8 cellular contexts compared by ENCODE assay signal in the genomic region with DNA sequence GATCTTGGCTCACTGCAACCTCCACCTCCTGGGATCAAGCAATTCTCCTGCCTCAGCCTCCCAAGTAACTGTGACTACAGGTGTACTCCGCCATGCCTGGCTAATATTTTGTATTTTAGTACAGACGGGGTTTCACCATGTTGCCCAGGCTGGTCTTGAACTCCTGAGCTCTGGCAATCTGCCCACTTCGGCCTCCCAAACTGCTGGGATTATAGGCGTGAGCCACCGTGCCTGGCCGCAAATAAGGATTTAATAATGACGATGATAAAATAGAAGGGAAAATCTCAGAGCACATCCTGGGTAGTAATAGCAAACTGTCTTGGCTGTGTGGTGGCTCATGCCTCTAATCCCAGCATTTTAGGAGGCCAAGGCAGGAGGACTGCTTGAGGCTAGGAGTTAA. TPM values are rescaled to one million over a fixed set of nuclear protein-coding genes. Genes with fewer than 3 reads are reported as not detected.
DNase-seq lines count a peak whose midpoint lies in the region; ATAC-seq, FAIRE-seq and TF ChIP-seq lines count a peak whose summit lies in the region.
"Not testable (repeated sequence)": the region's sequence is repeated elsewhere in the genome, so short reads cannot be mapped to it uniquely, and the experiment has no call there.

No MANE protein-coding gene starts in this region.

- peak overlapping the region; percentile 65; the same call in 2 of the 3 replicates for H3K4me2 ChIP-seq in A549
- H3K4me2 ChIP-seq in hepatocyte, result not testable (repeated sequence)

- not testable (repeated sequence) for DNase-seq in A549 (ENCODE audit: low read depth in 1 of 2, low spot score in 1 of 2); T-helper 17 cell; activated naive CD4-positive, alpha-beta T cell treated with anti-CD3 and anti-CD28 coated beads for 36 hours; hepatocyte (ENCODE audit: low spot score); natural killer cell treated with Interleukin-12 subunit alpha and Interleukin-12 subunit beta and Interleukin-15 and Interleukin-18, amount 100 ng/mL, for 72 hours (ENCODE audit: low spot score)

- H3K9me2 ChIP-seq in hepatocyte (replicated peaks; ENCODE audit: insufficient read depth), result not testable (repeated sequence)

- ATAC-seq in A549; T-helper 17 cell; natural killer cell treated with Interleukin-12 subunit alpha and Interleukin-12 subunit beta and Interleukin-15 and Interleukin-18, amount 100 ng/mL, for 72 hours: not testable (repeated sequence)

- not testable (repeated sequence) for H3K9ac ChIP-seq in stomach smooth muscle (ENCODE audit: low read length in 2 of 2)

- H3K4me3 Mint-ChIP-seq in IgD-negative memory B cell, result peak overlapping the region in 1 of 4 donors; percentile 87
- H3K4me3 Mint-ChIP-seq in T-helper 17 cell; activated naive CD4-positive, alpha-beta T cell treated with anti-CD3 and anti-CD28 coated beads for 36 hours; dendritic cell treated with granulocyte-macrophage colony-stimulating factor and Interleukin-4, amounts not matched to agents 40 ng/mL and 50 ng/mL, for 4 days; natural killer cell treated with Interleukin-12 subunit alpha and Interleukin-12 subunit beta and Interleukin-15 and Interleukin-18, amount 100 ng/mL, for 72 hours: not testable (repeated sequence)

- H3K4me1 Mint-ChIP-seq in IgD-negative memory B cell, result peaks cover 19 to 40% (median 19%) of the 10 kb centered on the region in 3 donors
- peaks cover 28% of the 10 kb centered on the region for H3K4me1 Mint-ChIP-seq in T-helper 17 cell
- H3K4me1 Mint-ChIP-seq in activated naive CD4-positive, alpha-beta T cell treated with anti-CD3 and anti-CD28 coated beads for 36 hours (ENCODE audit: low read depth), result peaks cover 38% of the 10 kb centered on the region
- peaks cover 57% of the 10 kb centered on the region for H3K4me1 Mint-ChIP-seq in dendritic cell treated with granulocyte-macrophage colony-stimulating factor and Interleukin-4, amounts not matched to agents 40 ng/mL and 50 ng/mL, for 4 days (ENCODE audit: low read depth)
- peaks cover 33 to 41% of the 10 kb centered on the region in 2 donors for H3K4me1 Mint-ChIP-seq in natural killer cell treated with Interleukin-12 subunit alpha and Interleukin-12 subunit beta and Interleukin-15 and Interleukin-18, amount 100 ng/mL, for 72 hours (ENCODE audit: low read depth in 2 of 2)

- peaks cover 39% of the 10 kb centered on the region for H3K4me1 ChIP-seq in A549
- peaks cover 21% of the 10 kb centered on the region for H3K4me1 ChIP-seq in hepatocyte (ENCODE audit: insufficient read depth)
- peaks cover 45% of the 10 kb centered on the region for H3K4me1 ChIP-seq in stomach smooth muscle (ENCODE audit: control insufficient read depth, insufficient read depth, low read length)

- not testable (repeated sequence) for TF ChIP-seq RAD21 in A549 (conservative IDR thresholded peaks at IDR 0.05 in 1 of 2, IDR thresholded peaks at IDR 0.05 in 1 of 2)

- WGBS in A549 (ENCODE audit: missing lambda C conversion rate), result 94% methylated on average over 7 of the region's 7 CpGs
- 89% methylated on average over 7 of the region's 7 CpGs for WGBS in hepatocyte (ENCODE audit: low lambda C conversion rate, missing lambda C conversion rate)

- H3K9me3 ChIP-seq in A549; T-helper 17 cell (ENCODE audit: control insufficient read depth, low read length, poor library complexity, severe bottlenecking); hepatocyte (ENCODE audit: low read depth); stomach smooth muscle (ENCODE audit: control insufficient read depth in 2 of 2, low read length in 2 of 2): not testable (repeated sequence)

- H3K27me3 ChIP-seq in hepatocyte; stomach smooth muscle (ENCODE audit: control insufficient read depth in 1 of 2, insufficient read depth in 2 of 2, low read length in 2 of 2): not testable (repeated sequence)

- H3K27ac ChIP-seq in A549 (peak overlapping the region; percentile 66 to 98), hepatocyte (peak overlapping the region; percentile 88), stomach smooth muscle (ENCODE audit: low read length) (peak overlapping the region; percentile 83)

- not testable (repeated sequence) for FAIRE-seq in A549 (lab: Jason Lieb, UNC)

- H3K27ac Mint-ChIP-seq in IgD-negative memory B cell (peak overlapping the region; percentile 52 to 97 (median 52)), T-helper 17 cell (peak overlapping the region; percentile 97)
- H3K27ac Mint-ChIP-seq in activated naive CD4-positive, alpha-beta T cell treated with anti-CD3 and anti-CD28 coated beads for 36 hours, result peak overlapping the region; percentile 95
- peak overlapping the region; percentile 77 for H3K27ac Mint-ChIP-seq in dendritic cell treated with granulocyte-macrophage colony-stimulating factor and Interleukin-4, amounts not matched to agents 40 ng/mL and 50 ng/mL, for 4 days
- peak overlapping the region; percentile 81 to 82 for H3K27ac Mint-ChIP-seq in natural killer cell treated with Interleukin-12 subunit alpha and Interleukin-12 subunit beta and Interleukin-15 and Interleukin-18, amount 100 ng/mL, for 72 hours

- H3K27me3 Mint-ChIP-seq in IgD-negative memory B cell; T-helper 17 cell; activated naive CD4-positive, alpha-beta T cell treated with anti-CD3 and anti-CD28 coated beads for 36 hours (ENCODE audit: low read depth); dendritic cell treated with granulocyte-macrophage colony-stimulating factor and Interleukin-4, amounts not matched to agents 40 ng/mL and 50 ng/mL, for 4 days; natural killer cell treated with Interleukin-12 subunit alpha and Interleukin-12 subunit beta and Interleukin-15 and Interleukin-18, amount 100 ng/mL, for 72 hours: not testable (repeated sequence)

- not testable (repeated sequence) for H3K79me2 ChIP-seq in hepatocyte

- H2AFZ ChIP-seq in hepatocyte, result not testable (repeated sequence)

- intact Hi-C loops in activated naive CD4-positive, alpha-beta T cell treated with anti-CD3 and anti-CD28 coated beads for 36 hours (cut with micrococcal nuclease), result loop anchor here (1.0 kb wide), 5 partner anchors 16 to 86 kb away; a partner anchor contains a TSS
- intact Hi-C loops in dendritic cell treated with granulocyte-macrophage colony-stimulating factor and Interleukin-4, amounts not matched to agents 40 ng/mL and 50 ng/mL, for 4 days (cut with micrococcal nuclease), result loop anchor here (5.0 kb wide), 2 partner anchors 64 to 119 kb away; a partner anchor contains a TSS

- not testable (repeated sequence) for H3K36me3 ChIP-seq in hepatocyte (replicated peaks; ENCODE audit: insufficient read depth, low read depth); stomach smooth muscle (ENCODE audit: control insufficient read depth in 2 of 2, insufficient read depth in 2 of 2, low read length in 2 of 2)

- H3K36me3 Mint-ChIP-seq in IgD-negative memory B cell; T-helper 17 cell (ENCODE audit: low read depth); activated naive CD4-positive, alpha-beta T cell treated with anti-CD3 and anti-CD28 coated beads for 36 hours (ENCODE audit: low read depth); dendritic cell treated with granulocyte-macrophage colony-stimulating factor and Interleukin-4, amounts not matched to agents 40 ng/mL and 50 ng/mL, for 4 days (ENCODE audit: low read depth); natural killer cell treated with Interleukin-12 subunit alpha and Interleukin-12 subunit beta and Interleukin-15 and Interleukin-18, amount 100 ng/mL, for 72 hours: not testable (repeated sequence)

- TF ChIP-seq EP300 in A549 (IDR thresholded peaks at IDR 0.05), result not testable (repeated sequence)

- H3K9me3 Mint-ChIP-seq in IgD-negative memory B cell; activated naive CD4-positive, alpha-beta T cell treated with anti-CD3 and anti-CD28 coated beads for 36 hours; dendritic cell treated with granulocyte-macrophage colony-stimulating factor and Interleukin-4, amounts not matched to agents 40 ng/mL and 50 ng/mL, for 4 days; natural killer cell treated with Interleukin-12 subunit alpha and Interleukin-12 subunit beta and Interleukin-15 and Interleukin-18, amount 100 ng/mL, for 72 hours: not testable (repeated sequence)

- not testable (repeated sequence) for H4K20me1 ChIP-seq in hepatocyte (ENCODE audit: insufficient read depth, poor library complexity, severe bottlenecking)

- TF ChIP-seq CTCF in A549 (IDR thresholded peaks at IDR 0.05); hepatocyte (IDR thresholded peaks at IDR 0.05; ENCODE audit: poor library complexity): not testable (repeated sequence)

- CTCF ChIA-PET in A549 (lab: Yijun Ruan, JAX), result interaction anchor here (0.9 to 1.3 kb wide), 3 partner anchors 12 to 150 kb away, joined by 3 to 4 read pairs (median 4); no protein-coding TSS in a partner anchor
- CTCF ChIA-PET in activated naive CD4-positive, alpha-beta T cell treated with anti-CD3 and anti-CD28 coated beads for 36 hours (lab: Charles Lee), result interaction anchor here (0.9 kb wide), 1 partner anchor 12 kb away, joined by 4 read pairs; no protein-coding TSS in a partner anchor

- POLR2A ChIA-PET in A549 (lab: Yijun Ruan, JAX), result not testable (repeated sequence)

- TF ChIP-seq POLR2A in A549 (IDR thresholded peaks at IDR 0.05; ENCODE audit: low read length), result not testable (repeated sequence)

- H3K4me3 ChIP-seq in A549; hepatocyte; stomach smooth muscle (ENCODE audit: low read length in 2 of 2): not testable (repeated sequence)

RNA-seq across cellular contexts. Expression of a gene that starts 30.5 kb away (rescaled TPM):
- polyA plus RNA-seq in A549 (2011; rRNA removed), result 84.5 and 89.6 TPM in 2 replicates
- 114 and 144 TPM in 2 replicates for polyA plus RNA-seq in A549 (2012; cell fraction: cytosol; rRNA removed)
- 75.7 and 84.1 TPM in 2 replicates for polyA plus RNA-seq in A549 (2012; cell fraction: nucleus; rRNA removed)
- 82.2 to 90.5 TPM (median 83.6 TPM) in 3 replicates for polyA plus RNA-seq in A549 (2017; fragmentation: RNase III; extraction: RNeasy Plus Mini Kit Qiagen cat#74134 plus additional on column Dnase treatment)
- polyA minus RNA-seq in A549 (2011; rRNA and poly(A)+ RNA removed), result 53.2 and 56.1 TPM in 2 replicates
- 116 TPM for polyA plus RNA-seq in IgD-negative memory B cell
- total RNA-seq in T-helper 17 cell, result 10 to 100 TPM; 27.0 to 32.3 TPM
- 100 to 1,000 TPM; 108 to 113 TPM for total RNA-seq in activated naive CD4-positive, alpha-beta T cell treated with anti-CD3 and anti-CD28 coated beads for 36 hours
- 42.6 and 52.9 TPM in 2 replicates for total RNA-seq in hepatocyte
- polyA plus RNA-seq in hepatocyte, result 129 and 131 TPM in 2 replicates
- 10 to 100 TPM; 67.5 to 96.7 TPM for total RNA-seq in natural killer cell treated with Interleukin-12 subunit alpha and Interleukin-12 subunit beta and Interleukin-15 and Interleukin-18, amount 100 ng/mL, for 72 hours

RNA-seq across cellular contexts. Expression of a gene that starts 55.9 kb away (rescaled TPM):
- 5.7 and 7.2 TPM in 2 replicates for polyA plus RNA-seq in A549 (2011; rRNA removed)
- 7.8 and 11.3 TPM in 2 replicates for polyA plus RNA-seq in A549 (2012; cell fraction: cytosol; rRNA removed)
- 14.2 and 17.7 TPM in 2 replicates for polyA plus RNA-seq in A549 (2012; cell fraction: nucleus; rRNA removed)
- 11.6 to 12.3 TPM (median 12.3 TPM) in 3 replicates for polyA plus RNA-seq in A549 (2017; fragmentation: RNase III; extraction: RNeasy Plus Mini Kit Qiagen cat#74134 plus additional on column Dnase treatment)
- 9.8 and 12.2 TPM in 2 replicates for polyA minus RNA-seq in A549 (2011; rRNA and poly(A)+ RNA removed)
- 0.35 TPM for polyA plus RNA-seq in IgD-negative memory B cell
- total RNA-seq in T-helper 17 cell, result 1 to 10 TPM; 1.0 to 1.3 TPM
- total RNA-seq in activated naive CD4-positive, alpha-beta T cell treated with anti-CD3 and anti-CD28 coated beads for 36 hours, result 10 to 100 TPM; 10.6 to 11.9 TPM
- total RNA-seq in hepatocyte, result 4.9 and 8.5 TPM in 2 replicates
- polyA plus RNA-seq in hepatocyte, result 7.7 and 9.7 TPM in 2 replicates
- 10 to 100 TPM in 1 of 2 donors, 1 to 10 TPM in 1; 6.5 to 25.5 TPM for total RNA-seq in natural killer cell treated with Interleukin-12 subunit alpha and Interleukin-12 subunit beta and Interleukin-15 and Interleukin-18, amount 100 ng/mL, for 72 hours
